21 cellular contexts compared by ENCODE assay signal in the genomic region with DNA sequence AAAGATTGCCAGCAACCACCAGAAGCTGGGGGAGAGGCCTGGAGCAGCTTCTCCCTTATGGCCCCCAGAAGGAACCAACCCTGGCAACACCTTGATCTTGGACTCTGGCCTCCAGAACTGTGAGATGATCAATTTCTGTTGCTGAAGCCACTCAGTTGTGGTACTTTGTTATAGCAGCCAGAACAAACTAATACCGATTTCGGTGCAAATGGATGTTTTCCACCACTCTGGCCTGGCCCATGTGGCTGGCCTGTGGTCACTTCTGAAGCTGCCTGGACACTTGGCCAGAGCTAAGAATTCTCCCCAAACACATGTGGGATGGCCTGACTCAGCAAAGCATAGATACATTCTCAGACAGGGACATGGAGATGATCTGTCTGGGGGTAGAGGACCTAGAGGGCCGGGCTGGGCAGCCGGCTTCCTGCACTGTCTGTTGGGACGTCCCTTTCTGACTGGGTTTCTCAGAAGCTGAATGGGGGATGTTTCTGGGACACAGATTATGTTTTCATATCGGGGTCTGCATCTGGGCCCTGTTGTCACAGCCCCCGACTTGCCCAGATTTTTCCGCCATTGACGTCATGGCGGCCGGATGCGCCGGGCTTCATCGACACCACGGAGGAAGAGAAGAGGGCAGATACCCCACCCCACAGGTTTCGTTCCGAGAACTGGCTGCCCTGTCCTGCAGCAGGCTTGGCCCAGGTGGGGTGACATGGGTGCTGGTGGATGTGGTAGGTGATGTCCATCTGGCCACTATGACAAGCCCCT. TPM values are rescaled to one million over a fixed set of nuclear protein-coding genes. Genes with fewer than 3 reads are reported as not detected.
"Had no signal": no experiment of that assay in that cellular context is flagged by ENCODE, and none has a peak within 500 bp of the region (broad histone marks: within the 10 kb centered on the region; RNA-seq: fewer than 3 reads in every experiment).

No MANE protein-coding gene starts in this region.

- DNase-seq: activated CD4-positive, alpha-beta T cell treated with anti-CD3 and anti-CD28 coated beads for 4 hours; activated naive CD8-positive, alpha-beta T cell treated with anti-CD3 and anti-CD28 coated beads, Interleukin-2, amount 50 U/mL, for 24 hours; dermis blood vessel endothelial cell; foreskin melanocyte; head of caudate nucleus; immature natural killer cell; nephron progenitor cell; occipital lobe; SJCRH30; small intestine; stomach; testis had no signal

- H3K36me3 Mint-ChIP-seq: immature natural killer cell had no signal

- H3K27ac Mint-ChIP-seq: activated naive CD8-positive, alpha-beta T cell treated with anti-CD3 and anti-CD28 coated beads, Interleukin-2, amount 50 U/mL, for 24 hours; immature natural killer cell; nephron progenitor cell; progenitor cell of endocrine pancreas had no signal

- H3K4me3 Mint-ChIP-seq: activated naive CD8-positive, alpha-beta T cell treated with anti-CD3 and anti-CD28 coated beads, Interleukin-2, amount 50 U/mL, for 24 hours; immature natural killer cell; nephron progenitor cell had no signal

- ATAC-seq: activated naive CD8-positive, alpha-beta T cell treated with anti-CD3 and anti-CD28 coated beads, Interleukin-2, amount 50 U/mL, for 24 hours had no signal

- H3K9me3 Mint-ChIP-seq: activated naive CD8-positive, alpha-beta T cell treated with anti-CD3 and anti-CD28 coated beads, Interleukin-2, amount 50 U/mL, for 24 hours; immature natural killer cell had no signal

- H3K27me3 Mint-ChIP-seq: activated naive CD8-positive, alpha-beta T cell treated with anti-CD3 and anti-CD28 coated beads, Interleukin-2, amount 50 U/mL, for 24 hours had no signal

RNA-seq across cellular contexts. Expression of gene FOXP3, which starts 4.1 kb away (rescaled TPM):
- total RNA-seq: cerebellum, mesenteric fat pad, right atrium auricular region, SJCRH30, stomach had no signal

RNA-seq across cellular contexts. Expression of gene CACNA1F, which starts 27.3 kb away (rescaled TPM):
- total RNA-seq: mesenteric fat pad, occipital lobe, SJCRH30 had no signal

RNA-seq across cellular contexts. Expression of gene GAGE10, which starts 43.0 kb away (rescaled TPM):
- total RNA-seq: aorta, breast epithelium, cerebellum, dermis blood vessel endothelial cell, fibroblast of lung, lower leg skin, mesenteric fat pad, occipital lobe, progenitor cell of endocrine pancreas, right atrium auricular region, SJCRH30, stomach, testis, upper lobe of left lung had no signal
